ENCODE assay signal across 14 cellular contexts in the genomic region with DNA sequence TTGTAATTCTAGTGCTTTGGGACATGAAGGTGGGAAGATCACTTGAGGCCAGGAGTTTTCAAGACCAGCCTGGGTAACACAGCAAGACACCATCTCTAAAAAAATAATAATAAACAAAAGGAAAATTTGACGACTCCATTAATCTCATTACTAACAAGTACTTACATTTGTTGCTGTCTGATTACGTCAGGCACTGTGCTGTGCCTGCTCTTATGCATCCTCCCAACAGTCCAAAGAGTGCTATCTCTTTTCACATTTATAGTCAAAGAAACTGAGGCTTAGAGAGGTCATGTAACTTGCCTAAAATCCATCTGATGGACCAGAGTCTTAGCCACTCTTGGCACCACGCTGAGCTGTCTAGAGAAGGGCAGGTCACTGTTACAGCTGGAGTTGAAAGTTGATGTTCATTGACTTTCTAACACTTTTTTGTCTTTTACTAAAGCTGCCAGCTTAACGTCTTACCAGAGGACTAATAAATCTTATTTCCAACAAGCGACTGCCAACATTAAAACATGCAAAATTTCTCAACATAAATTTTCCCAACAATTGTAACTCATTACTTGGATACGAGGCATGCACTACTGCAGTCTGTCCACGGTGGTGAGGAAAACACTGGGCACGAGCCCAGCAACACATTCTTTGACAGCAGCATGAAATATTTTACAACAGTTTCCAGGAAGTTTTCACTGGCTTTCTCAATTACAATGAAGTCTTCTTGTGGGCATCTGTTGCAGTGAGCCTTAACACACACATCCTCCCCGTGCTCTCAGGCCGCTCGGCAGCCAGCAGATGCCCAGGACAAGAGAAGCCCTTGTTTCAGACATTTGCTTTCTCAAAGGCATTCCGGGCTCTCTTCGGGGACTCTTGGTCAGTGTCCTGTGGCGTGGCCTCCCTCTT.
DNase-seq lines count a peak whose midpoint lies in the region; ATAC-seq, FAIRE-seq and TF ChIP-seq lines count a peak whose summit lies in the region.
"Had no signal": no experiment of that assay in that cellular context is flagged by ENCODE, and none has a peak within 500 bp of the region (broad histone marks: within the 10 kb centered on the region; RNA-seq: fewer than 3 reads in every experiment).

No MANE protein-coding gene starts in this region.

- WGBS in HepG2 (ENCODE audit: low lambda C conversion rate), result 75% methylated on average over 13 of the region's 14 CpGs
- WGBS in upper lobe of left lung, 2 donors, result 24 to 25% methylated on average over 14 of the region's 14 CpGs

- TF ChIP-seq EP300 in HepG2 (IDR thresholded peaks at IDR 0.05; ENCODE audit: low read depth in 2 of 2, low read length in 2 of 2) (no peak), HepG2 (CRISPR knock-in tag; IDR thresholded peaks at IDR 0.05; ENCODE audit: borderline replicate concordance) (no peak), upper lobe of left lung (IDR thresholded peaks at IDR 0.05) (no peak)

- in situ Hi-C loops in HepG2 (cut with HindIII; ENCODE audit: extremely low pct_ligation_motif_present, low pct_unique_long_range_greater_than_20kb), result no loop called here

- H4K20me1 ChIP-seq in HepG2 (ENCODE audit: insufficient read depth, low read length), result no peaks in the 10 kb centered on the region

- H3K27me3 ChIP-seq in HepG2 (ENCODE audit: control insufficient read depth in 1 of 2, insufficient read depth in 2 of 2, low read length in 2 of 2) (no peaks in the 10 kb centered on the region), upper lobe of left lung (no peaks in the 10 kb centered on the region)
- no peaks in the 10 kb centered on the region for H3K27me3 ChIP-seq in effector memory CD4-positive, alpha-beta T cell (replicated peaks; ENCODE audit: control insufficient read depth, insufficient read depth, low read length, poor library complexity, severe bottlenecking)
- H3K27me3 ChIP-seq: SJSA1, spleen had no signal

- ATAC-seq in HepG2 (peak; percentile 34; the same call in 2 of the 3 replicates), upper lobe of left lung (ENCODE audit: low FRiP score in 2 of 2) (peak; percentile 54 to 66), SK-N-SH treated with all-trans-retinoic acid at 6 μM for 48 hours (no peak), HG02642 (IDR thresholded peaks at IDR 0.05; ENCODE audit: poor library complexity, unreplicated experiment) (no peak)

- DNase-seq in LHCN-M2 (ENCODE audit: low read depth) (peak; percentile 1), ecto neural progenitor cell (ENCODE audit: low spot score) (peak; percentile 49), HepG2 (ENCODE audit: low spot score) (peak; percentile 31), upper lobe of left lung (peak; percentile 13 to 24), HTR-8/SVneo (ENCODE audit: insufficient read length, low spot score) (no peak)
- no peak for DNase-seq in effector memory CD4-positive, alpha-beta T cell
- DNase-seq: NCI-H2171; spleen; stimulated activated naive CD4-positive, alpha-beta T cell had no signal

- intact Hi-C loops in HepG2 (cut with micrococcal nuclease; ENCODE audit: unreplicated experiment), result no loop called here

- no peaks in the 10 kb centered on the region for H3K79me2 ChIP-seq in HepG2 (ENCODE audit: insufficient read depth, low read length)

- no peaks in the 10 kb centered on the region for H3K9me3 ChIP-seq in HepG2 (ENCODE audit: low read length)
- no peaks in the 10 kb centered on the region for H3K9me3 ChIP-seq in upper lobe of left lung
- no peaks in the 10 kb centered on the region for H3K9me3 ChIP-seq in effector memory CD4-positive, alpha-beta T cell (ENCODE audit: control insufficient read depth, low read length)
- H3K9me3 ChIP-seq: SJSA1 had no signal

- CTCF ChIA-PET in HepG2 (lab: Yijun Ruan, JAX; ENCODE audit: low intra/inter-chr PET ratio, low total read pairs), result no interaction called here

- no peak overlapping the region for H3K9ac ChIP-seq in HepG2 (ENCODE audit: insufficient read depth, low read depth, low read length)

- peak overlapping the region; percentile 19; the same call in 1 of the 2 replicates for H3K4me2 ChIP-seq in HepG2 (ENCODE audit: low read depth, low read length)

- no peaks in the 10 kb centered on the region for H3K36me3 ChIP-seq in HepG2 (replicated peaks in 1 of 2; ENCODE audit: control insufficient read depth in 1 of 2, insufficient read depth in 2 of 2, low read length in 2 of 2)
- H3K36me3 ChIP-seq in upper lobe of left lung, result no peaks in the 10 kb centered on the region
- H3K36me3 ChIP-seq in effector memory CD4-positive, alpha-beta T cell (ENCODE audit: control insufficient read depth, insufficient read depth, low read length), result no peaks in the 10 kb centered on the region
- H3K36me3 ChIP-seq: SJSA1, spleen had no signal

- H3K4me3 ChIP-seq in HepG2 (replicated peaks in 1 of 3; ENCODE audit: insufficient read depth in 1 of 3, low read depth in 2 of 3, low read length in 3 of 3) (no peak overlapping the region), upper lobe of left lung (no peak overlapping the region)
- no peak overlapping the region for H3K4me3 ChIP-seq in effector memory CD4-positive, alpha-beta T cell (ENCODE audit: insufficient read depth, low read depth, low read length, poor library complexity, severe bottlenecking)
- H3K4me3 ChIP-seq: coronary artery, SJSA1, spleen had no signal

- peaks cover 57% of the 10 kb centered on the region for H3K4me1 ChIP-seq in HepG2 (ENCODE audit: insufficient read depth, low read length)
- peaks cover 0 to 8% (median 0%) of the 10 kb centered on the region in 4 donors for H3K4me1 ChIP-seq in upper lobe of left lung
- H3K4me1 ChIP-seq in effector memory CD4-positive, alpha-beta T cell (ENCODE audit: control insufficient read depth, insufficient read depth, low read length, poor library complexity, severe bottlenecking), result no peaks in the 10 kb centered on the region
- H3K4me1 ChIP-seq: SJSA1 had no signal

- H3K27ac ChIP-seq in HepG2 (ENCODE audit: extremely low read length, insufficient read depth, low read length) (no peak overlapping the region), upper lobe of left lung (no peak overlapping the region)
- H3K27ac ChIP-seq in effector memory CD4-positive, alpha-beta T cell (ENCODE audit: insufficient read depth, low read length, poor library complexity, severe bottlenecking), result no peak overlapping the region
- H3K27ac ChIP-seq: coronary artery, SJSA1, spleen had no signal

- TF ChIP-seq POLR2A in HepG2 (IDR thresholded peaks at IDR 0.05; ENCODE audit: insufficient read depth in 1 of 2, low read depth in 2 of 2, low read length in 2 of 2) (no peak), upper lobe of left lung (IDR thresholded peaks at IDR 0.05) (no peak)

- no peak for TF ChIP-seq RAD21 in HepG2 (CRISPR knock-in tag; IDR thresholded peaks at IDR 0.05)

- BruUV-seq in HepG2 (replicated peaks; lab: Mats Ljungman, UMichigan), result no TSS peak

- peak overlapping the region; percentile 66 for H2AFZ ChIP-seq in HepG2 (ENCODE audit: low read length)

- no peak for FAIRE-seq in HepG2 (lab: Jason Lieb, UNC)
- no peak for FAIRE-seq in HTR-8/SVneo (lab: Jason Lieb, UNC)
- FAIRE-seq: keratinocyte had no signal

- POLR2A ChIA-PET in HepG2 (lab: Yijun Ruan, JAX), result no interaction called here

- no peak for TF ChIP-seq CTCF in HepG2 (CRISPR knock-in tag; IDR thresholded peaks at IDR 0.05)
- TF ChIP-seq CTCF in upper lobe of left lung (IDR thresholded peaks at IDR 0.05), result no peak

TF ChIP-seq in HepG2, 621 proteins besides CTCF, POLR2A, EP300 and RAD21:
- TF ChIP-seq, protein P1, sequence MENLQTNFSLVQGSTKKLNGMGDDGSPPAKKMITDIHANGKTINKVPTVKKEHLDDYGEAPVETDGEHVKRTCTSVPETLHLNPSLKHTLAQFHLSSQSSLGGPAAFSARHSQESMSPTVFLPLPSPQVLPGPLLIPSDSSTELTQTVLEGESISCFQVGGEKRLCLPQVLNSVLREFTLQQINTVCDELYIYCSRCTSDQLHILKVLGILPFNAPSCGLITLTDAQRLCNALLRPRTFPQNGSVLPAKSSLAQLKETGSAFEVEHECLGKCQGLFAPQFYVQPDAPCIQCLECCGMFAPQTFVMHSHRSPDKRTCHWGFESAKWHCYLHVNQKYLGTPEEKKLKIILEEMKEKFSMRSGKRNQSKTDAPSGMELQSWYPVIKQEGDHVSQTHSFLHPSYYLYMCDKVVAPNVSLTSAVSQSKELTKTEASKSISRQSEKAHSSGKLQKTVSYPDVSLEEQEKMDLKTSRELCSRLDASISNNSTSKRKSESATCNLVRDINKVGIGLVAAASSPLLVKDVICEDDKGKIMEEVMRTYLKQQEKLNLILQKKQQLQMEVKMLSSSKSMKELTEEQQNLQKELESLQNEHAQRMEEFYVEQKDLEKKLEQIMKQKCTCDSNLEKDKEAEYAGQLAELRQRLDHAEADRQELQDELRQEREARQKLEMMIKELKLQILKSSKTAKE (CRISPR knock-in tag; IDR thresholded peaks at IDR 0.05; ENCODE audit: borderline replicate concordance), result no peak
- TF ChIP-seq ELF3 (CRISPR knock-in tag; IDR thresholded peaks at IDR 0.05) (0 out of 2 replicates have a peak, but pooled peaks have one; percentile 20), BCL6 (CRISPR knock-in tag; IDR thresholded peaks at IDR 0.05) (0 out of 2 replicates have a peak, but pooled peaks have one; percentile 39)

TF ChIP-seq in SK-N-SH treated with all-trans-retinoic acid at 6 μM for 48 hours, 23 proteins besides CTCF, POLR2A, EP300 and RAD21:
- no peak for TF ChIP-seq BACH2 (CRISPR knock-in tag; IDR thresholded peaks at IDR 0.05; ENCODE audit: borderline replicate concordance)
- TF ChIP-seq PPARA (CRISPR knock-in tag; IDR thresholded peaks at IDR 0.05; ENCODE audit: borderline replicate concordance), result no peak
- TF ChIP-seq GLIS3 (CRISPR knock-in tag; IDR thresholded peaks at IDR 0.05), result no peak
- no peak for TF ChIP-seq ZNF70 (CRISPR knock-in tag; IDR thresholded peaks at IDR 0.05)
- no peak for TF ChIP-seq CREB5 (CRISPR knock-in tag; IDR thresholded peaks at IDR 0.05; ENCODE audit: low read depth)

Comparison
In these comparisons a context has a peak if more than half of its experiments do, and no peak if none do; other contexts are left out.
1. DNase-seq: peak in LHCN-M2 (single experiment), ecto neural progenitor cell (single experiment), HepG2 (single experiment) and upper lobe of left lung (2 of 2); none in HTR-8/SVneo (single experiment) and effector memory CD4-positive, alpha-beta T cell (0 of 3).
2. ATAC-seq: peak in HepG2 (single experiment) and upper lobe of left lung (2 of 2); none in SK-N-SH treated with all-trans-retinoic acid at 6 μM for 48 hours (single experiment) and HG02642 (single experiment).